In the genomic region with DNA sequence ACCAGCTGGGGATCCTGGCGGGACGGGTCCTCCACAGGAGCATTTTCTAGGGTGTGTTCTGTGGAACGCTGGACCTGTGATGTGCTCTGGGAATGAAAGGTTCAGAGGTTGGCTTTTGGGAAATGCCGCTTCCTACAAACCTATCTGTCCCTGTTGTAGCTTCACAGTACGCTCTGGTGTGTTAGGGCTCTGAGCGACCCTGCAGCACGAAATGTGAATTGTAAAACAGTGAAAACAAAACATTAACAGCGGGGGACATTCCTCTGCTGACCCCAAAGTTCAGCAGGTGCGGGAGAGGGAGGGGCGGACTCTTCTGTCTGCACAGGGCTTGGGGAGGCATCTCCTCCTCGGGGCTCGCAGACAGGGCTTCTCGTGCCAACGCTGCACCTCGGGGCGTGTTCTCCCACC, we compare ENCODE assay signal across 8 cellular contexts.
DNase-seq lines count a peak whose midpoint lies in the region; ATAC-seq, FAIRE-seq and TF ChIP-seq lines count a peak whose summit lies in the region.

No MANE protein-coding gene starts in this region.

- no peaks in the 10 kb centered on the region for H3K4me1 ChIP-seq in colonic mucosa

- H3K36me3 Mint-ChIP-seq in naive thymus-derived CD8-positive, alpha-beta T cell: no peaks in the 10 kb centered on the region

- peaks cover 0 to 3% (median 0%) of the 10 kb centered on the region in 9 donors for H3K9me3 Mint-ChIP-seq in naive thymus-derived CD8-positive, alpha-beta T cell

- H3K36me3 ChIP-seq in colonic mucosa: no peaks in the 10 kb centered on the region

- intact Hi-C loops in colonic mucosa (cut with DNase I): no loop called here

- TF ChIP-seq CTCF in colonic mucosa (IDR thresholded peaks at IDR 0.05): no peak

- H3K27ac Mint-ChIP-seq in naive thymus-derived CD8-positive, alpha-beta T cell: peak overlapping the region in 7 of 10 donors; percentile 70 to 95 (median 93)

- H3K4me1 Mint-ChIP-seq in naive thymus-derived CD8-positive, alpha-beta T cell: peaks cover 6 to 10% (median 7%) of the 10 kb centered on the region in 4 donors

- H3K4me3 ChIP-seq in colonic mucosa: peak overlapping the region; percentile 52

- no peaks in the 10 kb centered on the region for H3K27me3 ChIP-seq in colonic mucosa

- H3K9ac ChIP-seq in colonic mucosa (ENCODE audit: low read depth in 2 of 2, low read length in 2 of 2): peak overlapping the region in 1 of 2 donors; percentile 31

- peaks cover 0 to 10% (median 3%) of the 10 kb centered on the region in 5 donors for H3K27me3 Mint-ChIP-seq in naive thymus-derived CD8-positive, alpha-beta T cell

- no peak for TF ChIP-seq POLR2A in GM12891 (IDR thresholded peaks at IDR 0.05; ENCODE audit: low read depth, low read length)

- DNase-seq in GM12891 (ENCODE audit: insufficient read length, low spot score) (no peak), colonic mucosa (peak; percentile 27), NCI-H128 (lab: John Stamatoyannopoulos, UW; ENCODE audit: unreplicated experiment) (no peak), HCEC 1CT (no peak)
- DNase-seq in naive thymus-derived CD8-positive, alpha-beta T cell: peak in 1 of 10 donors; percentile 67

- no peak overlapping the region for H3K27ac ChIP-seq in colonic mucosa

- POLR2A ChIA-PET in naive thymus-derived CD8-positive, alpha-beta T cell (lab: Charles Lee): interaction anchor here (0.7 to 2.5 kb wide), 5 partner anchors 14 to 331 kb away, joined by 3 to 11 read pairs (median 3); no protein-coding TSS in a partner anchor

- H3K4me3 Mint-ChIP-seq in naive thymus-derived CD8-positive, alpha-beta T cell: peak overlapping the region; percentile 68 to 94 (median 89)

- no peaks in the 10 kb centered on the region for H3K9me3 ChIP-seq in colonic mucosa

- FAIRE-seq in GM12891 (lab: Jason Lieb, UNC): peak; percentile 67

- ATAC-seq in HG02981 (IDR thresholded peaks at IDR 0.05; ENCODE audit: unreplicated experiment) (peak; percentile 11), GM19467 (IDR thresholded peaks at IDR 0.05; ENCODE audit: unreplicated experiment) (no peak), GM21825 (IDR thresholded peaks at IDR 0.05; ENCODE audit: unreplicated experiment) (no peak)
- ATAC-seq in naive thymus-derived CD8-positive, alpha-beta T cell: peak; percentile 56 to 74

TF ChIP-seq in GM12891, 5 proteins besides CTCF, POLR2A, EP300 and RAD21:
- TF ChIP-seq POU2F2 (IDR thresholded peaks at IDR 0.05; ENCODE audit: low read depth, low read length) (no peak), TAF1 (IDR thresholded peaks at IDR 0.05; ENCODE audit: low read depth, low read length) (no peak), PAX5 (IDR thresholded peaks at IDR 0.05; ENCODE audit: insufficient read depth, low read length, severe bottlenecking) (no peak), SPI1 (IDR thresholded peaks at IDR 0.05; ENCODE audit: low read depth, low read length) (no peak)

Comparison
In these comparisons a context has a peak if more than half of its experiments do, and no peak if none do; other contexts are left out.
1. ATAC-seq: peak in HG02981 (single experiment) and naive thymus-derived CD8-positive, alpha-beta T cell (2 of 2); none in GM19467 (single experiment) and GM21825 (single experiment).